Comparison of ENCODE assay signal across 25 cellular contexts in the genomic region with DNA sequence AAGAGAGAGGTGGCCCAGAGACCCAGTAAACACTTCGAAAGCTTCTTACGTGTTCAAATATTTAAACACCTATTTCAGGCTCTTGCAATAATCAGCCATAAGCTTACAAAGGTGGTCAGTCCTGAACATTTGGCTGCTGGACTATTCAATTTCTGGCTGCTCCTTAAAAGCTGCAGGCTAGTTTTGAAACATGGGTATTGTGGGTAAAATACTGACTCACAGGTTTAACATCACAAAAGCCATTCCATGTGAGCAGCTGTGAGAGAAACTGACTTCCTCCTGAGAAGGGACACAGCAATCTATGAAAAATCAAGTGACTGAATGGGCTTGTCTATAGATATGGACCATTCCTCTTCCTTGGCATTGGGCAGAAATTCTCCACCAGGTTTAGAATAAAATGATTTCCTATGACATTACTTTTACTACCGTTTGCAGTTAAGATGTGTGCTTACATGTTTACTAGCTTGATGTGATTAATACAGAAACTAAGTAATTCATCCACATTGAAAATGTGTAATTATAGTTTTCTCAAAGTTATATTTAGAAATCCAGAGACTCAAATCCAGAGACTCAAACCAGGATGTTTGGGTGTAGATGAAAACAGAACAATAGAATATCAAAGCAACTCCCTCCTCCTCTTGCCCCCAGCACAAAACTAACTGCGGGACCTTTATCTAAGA.
DNase-seq lines count a peak whose midpoint lies in the region; ATAC-seq and TF ChIP-seq lines count a peak whose summit lies in the region.
"Had no signal": no experiment of that assay in that cellular context is flagged by ENCODE, and none has a peak within 500 bp of the region (broad histone marks: within the 10 kb centered on the region; RNA-seq: fewer than 3 reads in every experiment).

No MANE protein-coding gene starts in this region.

- H3K9me3 Mint-ChIP-seq in GM23338: no peaks in the 10 kb centered on the region
- H3K9me3 Mint-ChIP-seq: activated naive CD4-positive, alpha-beta T cell treated with anti-CD3 and anti-CD28 coated beads, Interleukin-2, amount 10 ng/mL, durations not matched to agents 7 days and 5 days; endodermal cell; natural killer cell treated with Interleukin-12 subunit alpha and Interleukin-12 subunit beta and Interleukin-15 and Interleukin-18, amount 100 ng/mL, for 72 hours; stimulated activated naive CD8-positive, alpha-beta T cell treated with anti-CD3 and anti-CD28 coated beads, Interleukin-15, amount 100 ng/mL, for 72 hours had no signal

- no CpG with 5 or more reads among the region's 4 CpGs for WGBS in mesendoderm (ENCODE audit: extremely low coverage, insufficient coverage, low lambda C conversion rate)

- no peak overlapping the region for H3K27ac ChIP-seq in GM23338 (ENCODE audit: low read depth)
- H3K27ac ChIP-seq in mesendoderm (ENCODE audit: low read depth, low read length): no peak overlapping the region
- H3K27ac ChIP-seq: ascending aorta, colonic mucosa, hepatocyte, parathyroid adenoma, upper lobe of right lung had no signal

- H3K4me2 ChIP-seq in GM23338 (0 out of 2 replicates have a peak overlapping the region, but pooled peaks have one; percentile 23), Loucy (ENCODE audit: low read depth, low read length, poor library complexity, severe bottlenecking) (no peak overlapping the region), mesendoderm (ENCODE audit: low read length) (no peak overlapping the region)
- H3K4me2 ChIP-seq: hepatocyte had no signal

- H3K27me3 Mint-ChIP-seq in GM23338 (ENCODE audit: insufficient read depth, low read depth, poor library complexity): no peaks in the 10 kb centered on the region
- H3K27me3 Mint-ChIP-seq: B cell; stimulated activated naive CD8-positive, alpha-beta T cell treated with anti-CD3 and anti-CD28 coated beads, Interleukin-15, amount 100 ng/mL, for 72 hours had no signal

- peaks cover 35% of the 10 kb centered on the region for H3K4me1 Mint-ChIP-seq in GM23338
- H3K4me1 Mint-ChIP-seq: B cell had no signal

- no peaks in the 10 kb centered on the region for H3K79me1 ChIP-seq in mesendoderm (ENCODE audit: low read length)

- ATAC-seq in GM23338 (no peak), GM21367 (IDR thresholded peaks at IDR 0.05; ENCODE audit: unreplicated experiment) (no peak)
- ATAC-seq: natural killer cell treated with Interleukin-12 subunit alpha and Interleukin-12 subunit beta and Interleukin-15 and Interleukin-18, amount 100 ng/mL, for 72 hours; stimulated activated naive CD8-positive, alpha-beta T cell treated with anti-CD3 and anti-CD28 coated beads, Interleukin-15, amount 100 ng/mL, for 72 hours; upper lobe of right lung had no signal

- H2AFZ ChIP-seq in GM23338 (no peak overlapping the region), Loucy (ENCODE audit: low read length) (peak overlapping the region; percentile 6; the same call in 1 of the 2 replicates)
- H2AFZ ChIP-seq: hepatocyte, parathyroid adenoma had no signal

- no peak overlapping the region for H2AK5ac ChIP-seq in mesendoderm (ENCODE audit: low read length)

- H2BK15ac ChIP-seq in mesendoderm (replicated peaks; ENCODE audit: low read depth): no peak overlapping the region

- no peak overlapping the region for H3K56ac ChIP-seq in mesendoderm (ENCODE audit: low read length)

- H4K20me1 ChIP-seq in GM23338 (replicated peaks; ENCODE audit: insufficient read depth) (no peaks in the 10 kb centered on the region), Loucy (ENCODE audit: insufficient read depth, low read length, poor library complexity, severe bottlenecking) (no peaks in the 10 kb centered on the region)

- H3K27me3 ChIP-seq in GM23338 (ENCODE audit: insufficient read depth): no peaks in the 10 kb centered on the region
- H3K27me3 ChIP-seq in Loucy (ENCODE audit: insufficient read depth, low read length, poor library complexity, severe bottlenecking): no peaks in the 10 kb centered on the region
- H3K27me3 ChIP-seq in mesendoderm (ENCODE audit: insufficient read depth, low read length, poor library complexity): no peaks in the 10 kb centered on the region
- H3K27me3 ChIP-seq: ascending aorta, colonic mucosa, upper lobe of right lung had no signal

- no peak overlapping the region for H3K18ac ChIP-seq in mesendoderm (ENCODE audit: low read length)

- H3K9ac ChIP-seq in Loucy (ENCODE audit: low read depth, low read length, poor library complexity, severe bottlenecking) (no peak overlapping the region), mesendoderm (ENCODE audit: low read length) (no peak overlapping the region)
- H3K9ac ChIP-seq: parathyroid adenoma had no signal

- no peak overlapping the region for H3K4ac ChIP-seq in mesendoderm (ENCODE audit: low read depth, low read length)

- H3K4me1 ChIP-seq in GM23338 (ENCODE audit: insufficient read depth) (peaks cover 9% of the 10 kb centered on the region), Loucy (ENCODE audit: insufficient read depth, low read length, poor library complexity, severe bottlenecking) (peaks cover 12% of the 10 kb centered on the region), mesendoderm (ENCODE audit: control insufficient read depth, low read depth, low read length) (no peaks in the 10 kb centered on the region)
- H3K4me1 ChIP-seq: ascending aorta, colonic mucosa, parathyroid adenoma, upper lobe of right lung had no signal

- H3K36me3 Mint-ChIP-seq in GM23338 (ENCODE audit: low read depth): no peaks in the 10 kb centered on the region
- H3K36me3 Mint-ChIP-seq: natural killer cell treated with Interleukin-12 subunit alpha and Interleukin-12 subunit beta and Interleukin-15 and Interleukin-18, amount 100 ng/mL, for 72 hours had no signal

- peak overlapping the region; percentile 68 for H3K27ac Mint-ChIP-seq in GM23338
- H3K27ac Mint-ChIP-seq: activated naive CD4-positive, alpha-beta T cell treated with anti-CD3 and anti-CD28 coated beads, Interleukin-2, amount 10 ng/mL, durations not matched to agents 7 days and 5 days; B cell; endodermal cell; natural killer cell treated with Interleukin-12 subunit alpha and Interleukin-12 subunit beta and Interleukin-15 and Interleukin-18, amount 100 ng/mL, for 72 hours had no signal

- DNase-seq in GM23338 (ENCODE audit: low spot score): peak; percentile 32
- DNase-seq in astrocyte of the hippocampus (ENCODE audit: low read depth, low spot score): peak; percentile 71
- peak; percentile 42 for DNase-seq in mesendoderm
- DNase-seq in AG08395 (ENCODE audit: low spot score): no peak
- no peak for DNase-seq in foreskin melanocyte
- DNase-seq in cerebellum (ENCODE audit: low spot score): no peak
- DNase-seq: activated CD8-positive, alpha-beta memory T cell treated with anti-CD3 and anti-CD28 coated beads, Interleukin-2, amount 50 U/mL, for 4 hours; activated naive CD4-positive, alpha-beta T cell treated with anti-CD3 and anti-CD28 coated beads, Interleukin-2, amount 10 ng/mL, durations not matched to agents 7 days and 5 days; colonic mucosa; COR-L47; EL; endodermal cell; H9; MM.1S; NCI-H146; stimulated activated CD4-positive, alpha-beta T cell treated with anti-CD3 and anti-CD28 coated beads, Interleukin-2, amount 100 ng/mL, for 48 hours; stimulated activated naive CD8-positive, alpha-beta T cell treated with anti-CD3 and anti-CD28 coated beads, Interleukin-15, amount 100 ng/mL, for 72 hours; upper lobe of right lung had no signal

- no peak overlapping the region for H4K8ac ChIP-seq in mesendoderm (ENCODE audit: low read depth, low read length)

- H3K79me2 ChIP-seq in GM23338 (replicated peaks; ENCODE audit: insufficient read depth) (no peaks in the 10 kb centered on the region), Loucy (ENCODE audit: insufficient read depth, low read length) (no peaks in the 10 kb centered on the region), mesendoderm (ENCODE audit: control insufficient read depth, insufficient read depth, low read length) (no peaks in the 10 kb centered on the region)
- H3K79me2 ChIP-seq: hepatocyte, parathyroid adenoma had no signal

- H4K5ac ChIP-seq in mesendoderm (ENCODE audit: low read length): no peak overlapping the region

- TF ChIP-seq CTCF in GM23338 (conservative IDR thresholded peaks at IDR 0.05; ENCODE audit: low read depth in 2 of 2) (no peak), Loucy (conservative IDR thresholded peaks at IDR 0.05; ENCODE audit: low read length) (no peak)

- H3K9me2 ChIP-seq in GM23338 (ENCODE audit: insufficient read depth) (peaks cover 10% of the 10 kb centered on the region; the same call in 1 of the 2 replicates), Loucy (replicated peaks; ENCODE audit: low read depth, low read length) (no peaks in the 10 kb centered on the region)

- H3K23ac ChIP-seq in mesendoderm (ENCODE audit: low read length): no peak overlapping the region

- H2BK120ac ChIP-seq in mesendoderm (ENCODE audit: low read depth, low read length): no peak overlapping the region

- H3F3A ChIP-seq in GM23338 (replicated peaks; ENCODE audit: low read depth) (no peaks in the 10 kb centered on the region), Loucy (ENCODE audit: low read depth) (no peaks in the 10 kb centered on the region)

- H3K4me3 ChIP-seq in GM23338 (no peak overlapping the region), Loucy (ENCODE audit: low read length, poor library complexity, severe bottlenecking) (no peak overlapping the region), mesendoderm (ENCODE audit: low read length) (no peak overlapping the region)
- H3K4me3 ChIP-seq: ascending aorta, colonic mucosa, hepatocyte, upper lobe of right lung had no signal

- no peaks in the 10 kb centered on the region for H3K9me3 ChIP-seq in Loucy (ENCODE audit: insufficient read depth, low read depth, low read length)
- H3K9me3 ChIP-seq: ascending aorta, colonic mucosa, upper lobe of right lung had no signal

- H3K36me3 ChIP-seq in GM23338 (ENCODE audit: insufficient read depth) (no peaks in the 10 kb centered on the region), Loucy (ENCODE audit: insufficient read depth, low read length) (no peaks in the 10 kb centered on the region), mesendoderm (ENCODE audit: control insufficient read depth, insufficient read depth, low read length) (no peaks in the 10 kb centered on the region)
- H3K36me3 ChIP-seq: ascending aorta, colonic mucosa, upper lobe of right lung had no signal

- no peak overlapping the region for H3K4me3 Mint-ChIP-seq in GM23338
- H3K4me3 Mint-ChIP-seq: activated naive CD4-positive, alpha-beta T cell treated with anti-CD3 and anti-CD28 coated beads, Interleukin-2, amount 10 ng/mL, durations not matched to agents 7 days and 5 days; B cell; endodermal cell; H9; natural killer cell treated with Interleukin-12 subunit alpha and Interleukin-12 subunit beta and Interleukin-15 and Interleukin-18, amount 100 ng/mL, for 72 hours; stimulated activated naive CD8-positive, alpha-beta T cell treated with anti-CD3 and anti-CD28 coated beads, Interleukin-15, amount 100 ng/mL, for 72 hours had no signal

- H2BK5ac ChIP-seq in mesendoderm (ENCODE audit: low read length): no peak overlapping the region

Comparison
In these comparisons a context has a peak if more than half of its experiments do, and no peak if none do; other contexts are left out.
1. DNase-seq: peak in GM23338 (single experiment), astrocyte of the hippocampus (single experiment) and mesendoderm (single experiment); none in AG08395 (single experiment), foreskin melanocyte (single experiment) and cerebellum (single experiment).